In the genomic region with DNA sequence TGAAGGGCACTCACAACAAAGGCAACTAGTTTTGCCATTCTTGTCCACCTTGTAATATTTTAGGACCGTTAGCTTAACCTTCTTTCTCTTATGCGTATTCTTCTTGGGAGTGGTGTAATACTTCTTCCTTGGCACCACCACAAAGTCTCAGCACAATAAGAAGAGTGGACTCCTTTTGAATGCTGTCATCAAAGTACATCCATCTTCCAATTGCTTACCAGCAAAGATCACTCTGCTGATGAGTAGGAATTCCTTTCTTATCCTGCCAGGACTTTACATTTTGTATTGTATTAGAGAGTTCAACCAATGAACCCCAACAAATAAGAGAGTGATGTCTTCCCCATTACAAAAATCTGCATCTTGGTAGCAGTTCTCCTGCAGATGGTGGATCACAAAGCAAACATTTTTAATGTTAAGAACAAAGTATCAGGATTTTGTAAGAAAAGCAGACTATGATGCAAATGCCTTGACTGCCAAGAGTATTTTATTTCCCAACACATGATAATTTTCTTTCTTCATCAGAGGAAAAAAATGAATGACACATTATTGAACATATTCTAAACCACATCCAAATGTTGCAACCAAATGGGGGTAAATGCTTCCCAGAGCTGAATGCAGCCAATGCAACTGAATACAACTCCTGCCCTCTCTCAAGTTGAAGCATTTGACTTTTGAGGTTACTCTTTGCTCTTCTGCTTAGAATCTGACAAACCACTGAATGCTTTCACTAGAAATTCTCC, we compare ENCODE assay signal across 12 cellular contexts. TPM values are rescaled to one million over a fixed set of nuclear protein-coding genes. Genes with fewer than 3 reads are reported as not detected.
DNase-seq lines count a peak whose midpoint lies in the region; ATAC-seq and TF ChIP-seq lines count a peak whose summit lies in the region.
"Had no signal": no experiment of that assay in that cellular context is flagged by ENCODE, and none has a peak within 500 bp of the region (broad histone marks: within the 10 kb centered on the region; RNA-seq: fewer than 3 reads in every experiment).

No MANE protein-coding gene starts in this region.

- ATAC-seq in GM19351 (IDR thresholded peaks at IDR 0.05; ENCODE audit: unreplicated experiment) = no peak
- ATAC-seq: natural killer cell treated with Interleukin-12 subunit alpha and Interleukin-12 subunit beta and Interleukin-15 and Interleukin-18, amount 100 ng/mL, for 72 hours had no signal

- H3K4me3 ChIP-seq in fibroblast of the aortic adventitia (ENCODE audit: low read depth, low read length) = no peak overlapping the region

- no peak for TF ChIP-seq CTCF in fibroblast of the aortic adventitia (IDR thresholded peaks at IDR 0.05; ENCODE audit: insufficient read depth, low read length)

- DNase-seq in EL (peak; percentile 90), RKO (ENCODE audit: low spot score) (peak; percentile 26), fibroblast of the aortic adventitia (ENCODE audit: low read depth) (peak; percentile 98), renal cortical epithelial cell (ENCODE audit: low read depth) (peak; percentile 75), head of caudate nucleus (no peak)
- DNase-seq in activated CD4-positive, CD25-positive, alpha-beta regulatory T cell treated with anti-CD3 and anti-CD28 coated beads, Interleukin-2, amount 50 U/mL, for 72 hours = no peak
- no peak for DNase-seq in activated effector memory CD4-positive, alpha-beta T cell treated with Interleukin-2 at 50 U/mL for 16 hours
- DNase-seq: activated T-cell treated with anti-CD3 and anti-CD28 coated beads, Interleukin-2, amount 50 U/mL, for 1 hour; DND-41; NCI-H1092 treated with DMSO at 0.1 percent for 48 hours had no signal

- intact Hi-C loops in head of caudate nucleus (cut with DNase I) = no loop called here

RNA-seq across cellular contexts. Expression of gene ARNT, which starts 5.1 kb away (rescaled TPM):
- total RNA-seq in fibroblast of the aortic adventitia (ENCODE audit: low replicate concordance) = 50.7 and 161 TPM in 2 replicates
- 33.2 and 65.6 TPM in 2 replicates for total RNA-seq in renal cortical epithelial cell

RNA-seq across cellular contexts. Expression of gene CTXND2, which starts 5.4 kb away (rescaled TPM):
- total RNA-seq in fibroblast of the aortic adventitia (ENCODE audit: low replicate concordance) = not detected in 2 replicates
- not detected in 2 replicates for total RNA-seq in renal cortical epithelial cell
- total RNA-seq: natural killer cell treated with Interleukin-12 subunit alpha and Interleukin-12 subunit beta and Interleukin-15 and Interleukin-18, amount 100 ng/mL, for 72 hours had no signal

RNA-seq across cellular contexts. Expression of gene SETDB1, which starts 44.7 kb away (rescaled TPM):
- 30.7 and 43.0 TPM in 2 replicates for total RNA-seq in fibroblast of the aortic adventitia (ENCODE audit: low replicate concordance)
- 33.0 and 51.1 TPM in 2 replicates for total RNA-seq in renal cortical epithelial cell

Comparison
In these comparisons a context has a peak if more than half of its experiments do, and no peak if none do; other contexts are left out.
1. DNase-seq: peak in EL (single experiment), RKO (single experiment), fibroblast of the aortic adventitia (single experiment) and renal cortical epithelial cell (single experiment); none in head of caudate nucleus (0 of 42), activated CD4-positive, CD25-positive, alpha-beta regulatory T cell treated with anti-CD3 and anti-CD28 coated beads, Interleukin-2, amount 50 U/mL, for 72 hours (single experiment) and activated effector memory CD4-positive, alpha-beta T cell treated with Interleukin-2 at 50 U/mL for 16 hours (single experiment).